12 cellular contexts compared by ENCODE assay signal in genomic region chr1:43760745-43761343, GRCh38.
"Had no signal": no experiment of that assay in that cellular context is flagged by ENCODE, and none has a peak within 500 bp of the region (broad histone marks: within the 10 kb centered on the region; RNA-seq: fewer than 3 reads in every experiment).

No MANE protein-coding gene starts in this region.

- H3K9me3 Mint-ChIP-seq: activated CD4-positive, alpha-beta T cell treated with anti-CD3 and anti-CD28 coated beads, Interleukin-2, amount 10 ng/mL, durations not matched to agents 24 days and 14 days; activated naive CD4-positive, alpha-beta T cell treated with anti-CD3 and anti-CD28 coated beads for 36 hours; effector memory CD8-positive, alpha-beta T cell; immature natural killer cell had no signal

- H3K36me3 ChIP-seq: WERI-Rb-1 had no signal

- ATAC-seq: effector memory CD8-positive, alpha-beta T cell; left lobe of liver; psoas muscle had no signal

- H3K27me3 Mint-ChIP-seq: activated CD4-positive, alpha-beta T cell treated with anti-CD3 and anti-CD28 coated beads, Interleukin-2, amount 10 ng/mL, durations not matched to agents 24 days and 14 days; effector memory CD8-positive, alpha-beta T cell had no signal

- H3K36me3 Mint-ChIP-seq: immature natural killer cell had no signal

- DNase-seq: activated CD4-positive, alpha-beta T cell treated with anti-CD3 and anti-CD28 coated beads, Interleukin-2, amount 10 ng/mL, durations not matched to agents 24 days and 14 days; activated naive CD4-positive, alpha-beta T cell treated with anti-CD3 and anti-CD28 coated beads for 36 hours; central memory CD4-positive, alpha-beta T cell; effector memory CD8-positive, alpha-beta T cell; glutamatergic neuron; immature natural killer cell; psoas muscle; stimulated activated CD4-positive, alpha-beta T cell treated with anti-CD3 and anti-CD28 coated beads, Interleukin-15, amount 100 ng/mL, for 24 hours; stimulated activated CD4-positive, alpha-beta T cell treated with anti-CD3 and anti-CD28 coated beads, Interleukin-4, amount 100 ng/mL, for 4 hours; SW 1271; WERI-Rb-1 had no signal

- H3K4me3 ChIP-seq: psoas muscle had no signal

- H3K27ac Mint-ChIP-seq: activated CD4-positive, alpha-beta T cell treated with anti-CD3 and anti-CD28 coated beads, Interleukin-2, amount 10 ng/mL, durations not matched to agents 24 days and 14 days; activated naive CD4-positive, alpha-beta T cell treated with anti-CD3 and anti-CD28 coated beads for 36 hours; immature natural killer cell had no signal

- H3K9me3 ChIP-seq: psoas muscle had no signal

- H3K27ac ChIP-seq: psoas muscle, WERI-Rb-1 had no signal

- H3K4me3 Mint-ChIP-seq: activated CD4-positive, alpha-beta T cell treated with anti-CD3 and anti-CD28 coated beads, Interleukin-2, amount 10 ng/mL, durations not matched to agents 24 days and 14 days; activated naive CD4-positive, alpha-beta T cell treated with anti-CD3 and anti-CD28 coated beads for 36 hours; effector memory CD8-positive, alpha-beta T cell; immature natural killer cell had no signal
